In genomic region chr5:178205010-178205748, GRCh38 we compare ENCODE assay signal across 1 cellular context.
TF ChIP-seq lines count a peak whose summit lies in the region.

No MANE protein-coding gene starts in this region.

TF ChIP-seq in GM12878, 131 proteins besides CTCF, POLR2A, EP300 and RAD21 (continued from another document and continues in another):
- TF ChIP-seq NR2C2 (IDR thresholded peaks at IDR 0.05; ENCODE audit: borderline replicate concordance, control insufficient read depth, insufficient read length, low read depth) (no peak), CHD4 (IDR thresholded peaks at IDR 0.05) (no peak), TAF1 (IDR thresholded peaks at IDR 0.05; ENCODE audit: borderline replicate concordance, low read depth, low read length) (no peak; the same call in 1 of the 2 replicates), POU2F2 (IDR thresholded peaks at IDR 0.05; ENCODE audit: borderline replicate concordance, low read depth, low read length) (no peak), ZBTB33 (IDR thresholded peaks at IDR 0.05) (no peak), SIX5 (IDR thresholded peaks at IDR 0.05; ENCODE audit: low read depth, low read length, severe bottlenecking) (no peak), KLF5 (IDR thresholded peaks at IDR 0.05; ENCODE audit: partially characterized antibody) (no peak), E2F4 (IDR thresholded peaks at IDR 0.05; ENCODE audit: low read depth, low read length) (peak; percentile 63), ASH2L (IDR thresholded peaks at IDR 0.05; ENCODE audit: borderline replicate concordance, low read depth) (no peak), SP1 (IDR thresholded peaks at IDR 0.05; ENCODE audit: low read depth, low read length) (peak; percentile 34), TCF3 (IDR thresholded peaks at IDR 0.05; ENCODE audit: borderline replicate concordance, insufficient read depth, low read depth, low read length) (no peak), REST (IDR thresholded peaks at IDR 0.05; ENCODE audit: low read depth, low read length) (no peak), NR2C1 (IDR thresholded peaks at IDR 0.05) (no peak), PAX8 (IDR thresholded peaks at IDR 0.05) (no peak), EZH2 (IDR thresholded peaks at IDR 0.05; ENCODE audit: borderline replicate concordance, control insufficient read depth, low read depth, low read length) (no peak), FOS (IDR thresholded peaks at IDR 0.05; ENCODE audit: borderline replicate concordance, extremely low read depth, insufficient read length) (no peak), SUZ12 (IDR thresholded peaks at IDR 0.05; ENCODE audit: unreplicated experiment) (no peak), FOXM1 (IDR thresholded peaks at IDR 0.05; ENCODE audit: low read depth, low read length) (no peak), STAT1 (conservative IDR thresholded peaks at IDR 0.05) (no peak), TBL1XR1 (IDR thresholded peaks at IDR 0.05; ENCODE audit: low read depth, low read length) (no peak), CBX3 (IDR thresholded peaks at IDR 0.05; ENCODE audit: borderline replicate concordance, low read depth) (no peak), IRF3 (IDR thresholded peaks at IDR 0.05) (no peak), SMC3 (IDR thresholded peaks at IDR 0.05; ENCODE audit: borderline replicate concordance, low read length) (no peak), HDGF (IDR thresholded peaks at IDR 0.05) (no peak), SIN3A (IDR thresholded peaks at IDR 0.05; ENCODE audit: low read depth, low read length) (no peak; the same call in 1 of the 2 replicates), EED (IDR thresholded peaks at IDR 0.05; ENCODE audit: low read depth) (no peak), HDAC6 (IDR thresholded peaks at IDR 0.05; ENCODE audit: unreplicated experiment) (no peak), TCF12 (IDR thresholded peaks at IDR 0.05; ENCODE audit: low read depth, low read length) (no peak), ZNF622 (IDR thresholded peaks at IDR 0.05) (no peak), JUNB (IDR thresholded peaks at IDR 0.05) (no peak), WRNIP1 (IDR thresholded peaks at IDR 0.05; ENCODE audit: borderline replicate concordance, low read depth, low read length) (no peak), PAX5 (IDR thresholded peaks at IDR 0.05; ENCODE audit: borderline replicate concordance, low read depth, low read length) (peak; percentile 45; the same call in 1 of the 2 replicates), NFIC (IDR thresholded peaks at IDR 0.05; ENCODE audit: low read depth, low read length) (no peak)
- TF ChIP-seq, protein P1, sequence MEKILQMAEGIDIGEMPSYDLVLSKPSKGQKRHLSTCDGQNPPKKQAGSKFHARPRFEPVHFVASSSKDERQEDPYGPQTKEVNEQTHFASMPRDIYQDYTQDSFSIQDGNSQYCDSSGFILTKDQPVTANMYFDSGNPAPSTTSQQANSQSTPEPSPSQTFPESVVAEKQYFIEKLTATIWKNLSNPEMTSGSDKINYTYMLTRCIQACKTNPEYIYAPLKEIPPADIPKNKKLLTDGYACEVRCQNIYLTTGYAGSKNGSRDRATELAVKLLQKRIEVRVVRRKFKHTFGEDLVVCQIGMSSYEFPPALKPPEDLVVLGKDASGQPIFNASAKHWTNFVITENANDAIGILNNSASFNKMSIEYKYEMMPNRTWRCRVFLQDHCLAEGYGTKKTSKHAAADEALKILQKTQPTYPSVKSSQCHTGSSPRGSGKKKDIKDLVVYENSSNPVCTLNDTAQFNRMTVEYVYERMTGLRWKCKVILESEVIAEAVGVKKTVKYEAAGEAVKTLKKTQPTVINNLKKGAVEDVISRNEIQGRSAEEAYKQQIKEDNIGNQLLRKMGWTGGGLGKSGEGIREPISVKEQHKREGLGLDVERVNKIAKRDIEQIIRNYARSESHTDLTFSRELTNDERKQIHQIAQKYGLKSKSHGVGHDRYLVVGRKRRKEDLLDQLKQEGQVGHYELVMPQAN (conservative IDR thresholded peaks at IDR 0.05), result no peak; the same call in none of the 2 replicates
- TF ChIP-seq, protein P2, sequence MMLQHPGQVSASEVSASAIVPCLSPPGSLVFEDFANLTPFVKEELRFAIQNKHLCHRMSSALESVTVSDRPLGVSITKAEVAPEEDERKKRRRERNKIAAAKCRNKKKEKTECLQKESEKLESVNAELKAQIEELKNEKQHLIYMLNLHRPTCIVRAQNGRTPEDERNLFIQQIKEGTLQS (IDR thresholded peaks at IDR 0.05; ENCODE audit: borderline replicate concordance, extremely low read depth, low read depth, low read length), result no peak
- TF ChIP-seq, protein P3, sequence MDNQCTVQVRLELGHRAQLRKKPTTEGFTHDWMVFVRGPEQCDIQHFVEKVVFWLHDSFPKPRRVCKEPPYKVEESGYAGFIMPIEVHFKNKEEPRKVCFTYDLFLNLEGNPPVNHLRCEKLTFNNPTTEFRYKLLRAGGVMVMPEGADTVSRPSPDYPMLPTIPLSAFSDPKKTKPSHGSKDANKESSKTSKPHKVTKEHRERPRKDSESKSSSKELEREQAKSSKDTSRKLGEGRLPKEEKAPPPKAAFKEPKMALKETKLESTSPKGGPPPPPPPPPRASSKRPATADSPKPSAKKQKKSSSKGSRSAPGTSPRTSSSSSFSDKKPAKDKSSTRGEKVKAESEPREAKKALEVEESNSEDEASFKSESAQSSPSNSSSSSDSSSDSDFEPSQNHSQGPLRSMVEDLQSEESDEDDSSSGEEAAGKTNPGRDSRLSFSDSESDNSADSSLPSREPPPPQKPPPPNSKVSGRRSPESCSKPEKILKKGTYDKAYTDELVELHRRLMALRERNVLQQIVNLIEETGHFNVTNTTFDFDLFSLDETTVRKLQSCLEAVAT (IDR thresholded peaks at IDR 0.05), result no peak
- TF ChIP-seq, protein P4, sequence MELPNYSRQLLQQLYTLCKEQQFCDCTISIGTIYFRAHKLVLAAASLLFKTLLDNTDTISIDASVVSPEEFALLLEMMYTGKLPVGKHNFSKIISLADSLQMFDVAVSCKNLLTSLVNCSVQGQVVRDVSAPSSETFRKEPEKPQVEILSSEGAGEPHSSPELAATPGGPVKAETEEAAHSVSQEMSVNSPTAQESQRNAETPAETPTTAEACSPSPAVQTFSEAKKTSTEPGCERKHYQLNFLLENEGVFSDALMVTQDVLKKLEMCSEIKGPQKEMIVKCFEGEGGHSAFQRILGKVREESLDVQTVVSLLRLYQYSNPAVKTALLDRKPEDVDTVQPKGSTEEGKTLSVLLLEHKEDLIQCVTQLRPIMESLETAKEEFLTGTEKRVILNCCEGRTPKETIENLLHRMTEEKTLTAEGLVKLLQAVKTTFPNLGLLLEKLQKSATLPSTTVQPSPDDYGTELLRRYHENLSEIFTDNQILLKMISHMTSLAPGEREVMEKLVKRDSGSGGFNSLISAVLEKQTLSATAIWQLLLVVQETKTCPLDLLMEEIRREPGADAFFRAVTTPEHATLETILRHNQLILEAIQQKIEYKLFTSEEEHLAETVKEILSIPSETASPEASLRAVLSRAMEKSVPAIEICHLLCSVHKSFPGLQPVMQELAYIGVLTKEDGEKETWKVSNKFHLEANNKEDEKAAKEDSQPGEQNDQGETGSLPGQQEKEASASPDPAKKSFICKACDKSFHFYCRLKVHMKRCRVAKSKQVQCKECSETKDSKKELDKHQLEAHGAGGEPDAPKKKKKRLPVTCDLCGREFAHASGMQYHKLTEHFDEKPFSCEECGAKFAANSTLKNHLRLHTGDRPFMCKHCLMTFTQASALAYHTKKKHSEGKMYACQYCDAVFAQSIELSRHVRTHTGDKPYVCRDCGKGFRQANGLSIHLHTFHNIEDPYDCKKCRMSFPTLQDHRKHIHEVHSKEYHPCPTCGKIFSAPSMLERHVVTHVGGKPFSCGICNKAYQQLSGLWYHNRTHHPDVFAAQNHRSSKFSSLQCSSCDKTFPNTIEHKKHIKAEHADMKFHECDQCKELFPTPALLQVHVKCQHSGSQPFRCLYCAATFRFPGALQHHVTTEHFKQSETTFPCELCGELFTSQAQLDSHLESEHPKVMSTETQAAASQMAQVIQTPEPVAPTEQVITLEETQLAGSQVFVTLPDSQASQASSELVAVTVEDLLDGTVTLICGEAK (IDR thresholded peaks at IDR 0.05; ENCODE audit: borderline replicate concordance), result no peak
- TF ChIP-seq, protein P5, sequence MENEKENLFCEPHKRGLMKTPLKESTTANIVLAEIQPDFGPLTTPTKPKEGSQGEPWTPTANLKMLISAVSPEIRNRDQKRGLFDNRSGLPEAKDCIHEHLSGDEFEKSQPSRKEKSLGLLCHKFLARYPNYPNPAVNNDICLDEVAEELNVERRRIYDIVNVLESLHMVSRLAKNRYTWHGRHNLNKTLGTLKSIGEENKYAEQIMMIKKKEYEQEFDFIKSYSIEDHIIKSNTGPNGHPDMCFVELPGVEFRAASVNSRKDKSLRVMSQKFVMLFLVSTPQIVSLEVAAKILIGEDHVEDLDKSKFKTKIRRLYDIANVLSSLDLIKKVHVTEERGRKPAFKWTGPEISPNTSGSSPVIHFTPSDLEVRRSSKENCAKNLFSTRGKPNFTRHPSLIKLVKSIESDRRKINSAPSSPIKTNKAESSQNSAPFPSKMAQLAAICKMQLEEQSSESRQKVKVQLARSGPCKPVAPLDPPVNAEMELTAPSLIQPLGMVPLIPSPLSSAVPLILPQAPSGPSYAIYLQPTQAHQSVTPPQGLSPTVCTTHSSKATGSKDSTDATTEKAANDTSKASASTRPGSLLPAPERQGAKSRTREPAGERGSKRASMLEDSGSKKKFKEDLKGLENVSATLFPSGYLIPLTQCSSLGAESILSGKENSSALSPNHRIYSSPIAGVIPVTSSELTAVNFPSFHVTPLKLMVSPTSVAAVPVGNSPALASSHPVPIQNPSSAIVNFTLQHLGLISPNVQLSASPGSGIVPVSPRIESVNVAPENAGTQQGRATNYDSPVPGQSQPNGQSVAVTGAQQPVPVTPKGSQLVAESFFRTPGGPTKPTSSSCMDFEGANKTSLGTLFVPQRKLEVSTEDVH (IDR thresholded peaks at IDR 0.05; ENCODE audit: low read depth, partially characterized antibody), result no peak
